Comparison of ENCODE assay signal across 9 cellular contexts in genomic region chr10:92238062-92238585, GRCh38. TPM values are rescaled to one million over a fixed set of nuclear protein-coding genes. Genes with fewer than 3 reads are reported as not detected.
DNase-seq lines count a peak whose midpoint lies in the region; ATAC-seq and TF ChIP-seq lines count a peak whose summit lies in the region.
"Had no signal": no experiment of that assay in that cellular context is flagged by ENCODE, and none has a peak within 500 bp of the region (broad histone marks: within the 10 kb centered on the region; RNA-seq: fewer than 3 reads in every experiment).

No MANE protein-coding gene starts in this region.

- H3K27me3 Mint-ChIP-seq in endodermal cell (ENCODE audit: insufficient read depth): peaks cover 58% of the 10 kb centered on the region

- no peak for ATAC-seq in GM21737 (IDR thresholded peaks at IDR 0.05; ENCODE audit: unreplicated experiment)

- intact Hi-C loops in breast epithelium (cut with DNase I; ENCODE audit: low total_unique reads): no loop called here
- intact Hi-C loops in spleen (cut with DNase I; ENCODE audit: low total_unique reads): loop anchor here (10.0 kb wide), 1 partner anchor 57 kb away; the partner anchor contains the start of genes CPEB3 and MARCHF5

- no peak overlapping the region for H3K4me3 Mint-ChIP-seq in endodermal cell

- CTCF ChIA-PET in HEK293 (lab: Yijun Ruan, JAX): interaction anchor here (1.4 kb wide), 1 partner anchor 34 kb away, joined by 3 read pairs; no protein-coding TSS in a partner anchor

- H3K9me3 ChIP-seq in HEK293 (ENCODE audit: control insufficient read depth, insufficient read depth, low read depth, low read length) (no peaks in the 10 kb centered on the region), breast epithelium (no peaks in the 10 kb centered on the region), liver (ENCODE audit: control insufficient read depth in 4 of 4, low read length in 3 of 4) (no peaks in the 10 kb centered on the region), spleen (no peaks in the 10 kb centered on the region), endodermal cell (ENCODE audit: control insufficient read depth, low read length) (no peaks in the 10 kb centered on the region)

- peaks cover 18% of the 10 kb centered on the region for H3K4me1 Mint-ChIP-seq in endodermal cell

- no peak for TF ChIP-seq RAD21 in liver (IDR thresholded peaks at IDR 0.05)

- H3K4me1 ChIP-seq in HEK293 (ENCODE audit: control insufficient read depth, insufficient read depth, low read length) (peaks cover 9% of the 10 kb centered on the region; the same call in 1 of the 2 replicates), breast epithelium (peaks cover 0 to 7% of the 10 kb centered on the region in 2 donors), liver (ENCODE audit: control insufficient read depth in 4 of 4, insufficient read depth in 4 of 4, low read length in 3 of 4) (peaks cover 5 to 46% (median 31%) of the 10 kb centered on the region in 4 donors), spleen (peaks cover 17 to 73% (median 50%) of the 10 kb centered on the region in 6 donors), endodermal cell (ENCODE audit: control insufficient read depth, insufficient read depth, low read length) (peaks cover 5% of the 10 kb centered on the region)

- H3K9me3 Mint-ChIP-seq in endodermal cell: no peaks in the 10 kb centered on the region

- WGBS in liver: 86% methylated on average over 3 of the region's 3 CpGs
- WGBS in spleen, 5 donors: 96 to 97% (median 96%) methylated on average over 3 of the region's 3 CpGs
- WGBS in endodermal cell (ENCODE audit: insufficient coverage in 1 of 2, insufficient read length in 1 of 2), 2 experiments: 95 to 97% methylated on average over 3 of the region's 3 CpGs

- no peak for TF ChIP-seq CTCF in HEK293 (tag by site-specific recombination; IDR thresholded peaks at IDR 0.05)
- no peak for TF ChIP-seq CTCF in breast epithelium (IDR thresholded peaks at IDR 0.05)
- no peak for TF ChIP-seq CTCF in liver (IDR thresholded peaks at IDR 0.05; ENCODE audit: low read depth, low read length, missing input control)
- TF ChIP-seq CTCF in spleen (IDR thresholded peaks at IDR 0.05 in 8 of 11, conservative IDR thresholded peaks at IDR 0.05 in 3 of 11): no peak
- no peak for TF ChIP-seq CTCF in endodermal cell (conservative IDR thresholded peaks at IDR 0.05)

- H3K36me3 ChIP-seq in HEK293 (ENCODE audit: control insufficient read depth in 2 of 2, insufficient read depth in 1 of 2, low read length in 2 of 2) (peaks cover 0 to 3% of the 10 kb centered on the region in 2 experiments; a peak in 1 of 3 replicates), breast epithelium (no peaks in the 10 kb centered on the region), liver (ENCODE audit: control insufficient read depth in 4 of 4, insufficient read depth in 3 of 4, low read depth in 1 of 4, low read length in 3 of 4) (no peaks in the 10 kb centered on the region), spleen (peaks cover 0 to 19% (median 0%) of the 10 kb centered on the region in 6 donors), endodermal cell (ENCODE audit: control insufficient read depth, insufficient read depth, low read length) (no peaks in the 10 kb centered on the region)

- TF ChIP-seq POLR2A in breast epithelium (IDR thresholded peaks at IDR 0.05): no peak
- no peak for TF ChIP-seq POLR2A in spleen (IDR thresholded peaks at IDR 0.05)

- POLR2A ChIA-PET in HEK293 (lab: Yijun Ruan, JAX): interaction anchor here (1.0 kb wide), 1 partner anchor 53 kb away, joined by 3 read pairs; the partner anchor contains the start of genes CPEB3 and MARCHF5

- H3K27me3 ChIP-seq in breast epithelium (no peaks in the 10 kb centered on the region), liver (ENCODE audit: control insufficient read depth in 4 of 4, insufficient read depth in 4 of 4, low read length in 3 of 4) (no peaks in the 10 kb centered on the region), spleen (replicated peaks in 1 of 7) (no peaks in the 10 kb centered on the region), endodermal cell (ENCODE audit: control insufficient read depth, insufficient read depth, low read length, poor library complexity, severe bottlenecking) (peaks cover 37% of the 10 kb centered on the region)

- H3K36me3 Mint-ChIP-seq in endodermal cell (ENCODE audit: low read depth): no peaks in the 10 kb centered on the region

- DNase-seq in breast epithelium (ENCODE audit: low spot score in 2 of 2) (no peak), spleen (no peak), endodermal cell (no peak), SK-N-DZ (ENCODE audit: low spot score) (no peak), NCI-H146 (lab: John Stamatoyannopoulos, UW) (no peak)
- DNase-seq: activated CD4-positive, alpha-beta T cell treated with anti-CD3 and anti-CD28 coated beads for 1 hour had no signal

- H3K27ac ChIP-seq in HEK293 (ENCODE audit: extremely low read depth, low read depth, low read length) (no peak overlapping the region), breast epithelium (peak overlapping the region in 1 of 2 donors; percentile 79), liver (ENCODE audit: low read depth in 1 of 2, low read length in 2 of 2) (no peak overlapping the region), spleen (peak overlapping the region in 2 of 8 donors; percentile 88 to 97), endodermal cell (ENCODE audit: low read depth, low read length) (no peak overlapping the region)

- peak overlapping the region in 1 of 2 donors; percentile 58 for H3K9ac ChIP-seq in liver (ENCODE audit: low read depth in 1 of 2, low read length in 2 of 2)
- H3K9ac ChIP-seq in endodermal cell (ENCODE audit: extremely low read depth, low read length, poor library complexity, severe bottlenecking): no peak overlapping the region

- no peak overlapping the region for H3K27ac Mint-ChIP-seq in endodermal cell

- H3K4me3 ChIP-seq in HEK293 (ENCODE audit: low read depth, low read length) (no peak overlapping the region), breast epithelium (peak overlapping the region in 2 of 3 donors; percentile 61 to 81), liver (ENCODE audit: low read depth in 1 of 3, low read length in 3 of 3) (peak overlapping the region; percentile 42 to 82 (median 66)), spleen (peak overlapping the region in 5 of 8 donors; percentile 71 to 92 (median 77)), endodermal cell (ENCODE audit: low read length) (no peak overlapping the region)

TF ChIP-seq in liver, 16 proteins besides CTCF, POLR2A, EP300 and RAD21 (continues in another document):
- TF ChIP-seq GABPA (IDR thresholded peaks at IDR 0.05 in 1 of 2, conservative IDR thresholded peaks at IDR 0.05 in 1 of 2) (no peak), MAX (IDR thresholded peaks at IDR 0.05) (no peak), FOXA2 (IDR thresholded peaks at IDR 0.05) (no peak), REST (IDR thresholded peaks at IDR 0.05) (no peak), HNF4A (conservative IDR thresholded peaks at IDR 0.05) (no peak), HNF4G (IDR thresholded peaks at IDR 0.05) (no peak), JUND (IDR thresholded peaks at IDR 0.05) (no peak), SP1 (IDR thresholded peaks at IDR 0.05) (no peak), EGR1 (IDR thresholded peaks at IDR 0.05; ENCODE audit: low read depth in 2 of 2) (no peak), RXRA (IDR thresholded peaks at IDR 0.05) (no peak), YY1 (IDR thresholded peaks at IDR 0.05) (no peak)

RNA-seq across cellular contexts. Expression of gene CPEB3, which starts 52.8 kb away (rescaled TPM):
- total RNA-seq in breast epithelium (10 to 100 TPM in 1 of 3 donors, 1 to 10 TPM in 2; 3.8 to 12.1 (median 5.2) TPM), liver (1 to 10 TPM; 2.1 to 8.4 TPM), spleen (10 to 100 TPM in 1 of 7 donors, 1 to 10 TPM in 6; 5.5 to 10.1 (median 8.0) TPM), endodermal cell (1 to 10 TPM; 1.1 to 1.3 TPM)
- polyA plus RNA-seq in liver (1 to 10 TPM; 4.8 to 5.4 TPM), spleen (1 to 10 TPM; 1.0 to 1.9 (median 1.3) TPM)
- polyA plus RNA-seq in endodermal cell (2013, experiment 1 of 2): 0.82 TPM
- polyA plus RNA-seq in endodermal cell (2013, experiment 2 of 2): 0.87 TPM
- polyA plus RNA-seq in SK-N-DZ (2014; cell fraction: cytosol; rRNA removed): 1.2 TPM in 2 replicates
- polyA plus RNA-seq in SK-N-DZ (2014; cell fraction: nucleus; rRNA removed): 0.88 and 1.6 TPM in 2 replicates

RNA-seq across cellular contexts. Expression of gene MARCHF5, which starts 52.8 kb away (rescaled TPM):
- total RNA-seq in breast epithelium (10 to 100 TPM; 15.5 to 33.5 (median 31.8) TPM), liver (10 to 100 TPM in 1 of 2 donors, 1 to 10 TPM in 1; 9.7 to 18.4 TPM), spleen (10 to 100 TPM; 17.0 to 39.1 (median 29.1) TPM), endodermal cell (10 to 100 TPM; 29.8 to 38.0 TPM)
- polyA plus RNA-seq in liver (10 to 100 TPM; 15.0 to 18.1 TPM), spleen (10 to 100 TPM in 1 of 3 donors, 1 to 10 TPM in 2; 6.9 to 12.7 (median 8.8) TPM)
- 46.9 TPM for polyA plus RNA-seq in endodermal cell (2013, experiment 1 of 2)
- polyA plus RNA-seq in endodermal cell (2013, experiment 2 of 2): 42.9 TPM
- 24.4 and 25.7 TPM in 2 replicates for polyA plus RNA-seq in SK-N-DZ (2014; cell fraction: cytosol; rRNA removed)
- polyA plus RNA-seq in SK-N-DZ (2014; cell fraction: nucleus; rRNA removed): 34.4 and 42.5 TPM in 2 replicates

Comparison
In these comparisons a context has a peak if more than half of its experiments do, and no peak if none do; other contexts are left out.
1. H3K4me3 ChIP-seq: peak in breast epithelium (2 of 3), liver (3 of 3) and spleen (5 of 8); none in HEK293 (single experiment) and endodermal cell (single experiment).